In the genomic region with DNA sequence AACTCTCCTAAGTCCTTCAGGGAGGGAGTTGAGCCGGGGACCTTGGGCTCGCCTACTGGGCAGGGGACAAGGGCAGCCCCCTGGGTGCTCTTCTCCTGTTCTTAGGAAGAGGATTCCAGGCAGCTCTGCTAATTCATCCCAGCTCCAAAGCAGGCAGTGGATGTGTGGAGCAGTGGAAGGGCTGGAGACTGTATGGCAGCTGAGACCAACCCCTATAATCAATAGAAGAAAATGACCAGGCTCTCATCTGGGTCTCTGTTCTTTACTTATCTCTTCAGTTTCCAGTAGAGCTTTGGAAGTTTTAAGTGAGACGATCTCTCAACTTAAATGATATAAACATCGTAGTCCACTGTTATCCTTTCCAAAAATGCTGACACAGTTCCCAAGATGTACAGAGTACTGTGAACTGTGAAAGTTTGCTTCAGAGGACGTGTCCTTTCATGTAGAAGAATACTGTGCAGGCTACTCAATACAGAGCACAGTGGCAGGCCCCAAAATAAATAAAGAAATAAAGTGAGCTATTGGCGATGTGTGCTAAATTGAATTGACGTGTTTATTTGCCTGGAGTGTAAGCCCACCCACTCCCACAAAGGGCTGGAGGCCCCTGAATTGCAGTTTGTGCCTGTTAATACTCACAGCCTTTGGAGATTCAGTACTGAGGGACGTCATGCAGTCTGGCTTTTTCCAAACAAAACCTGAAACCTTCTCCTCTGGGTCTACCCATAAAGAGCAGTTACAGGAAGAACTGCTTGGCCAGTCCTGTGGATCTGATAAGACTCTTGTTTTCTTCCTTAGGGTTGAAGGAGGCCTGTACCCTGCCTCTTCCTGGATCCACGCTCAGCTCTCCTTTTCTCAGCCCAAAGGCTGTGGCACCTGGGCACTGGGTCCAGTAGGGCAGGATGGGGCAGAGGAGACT, we compare ENCODE assay signal across 12 cellular contexts.
A peak's percentile ranks its signal among the peaks of the same experiment; 100 is the strongest.
DNase-seq lines count a peak whose midpoint lies in the region; TF ChIP-seq lines count a peak whose summit lies in the region.
"Had no signal": no experiment of that assay in that cellular context is flagged by ENCODE, and none has a peak within 500 bp of the region (broad histone marks: within the 10 kb centered on the region; RNA-seq: fewer than 3 reads in every experiment).

No MANE protein-coding gene starts in this region.

- no peaks in the 10 kb centered on the region for H3K27me3 ChIP-seq in HUES64 (ENCODE audit: insufficient read depth, low read length)
- no peaks in the 10 kb centered on the region for H3K27me3 ChIP-seq in ectodermal cell (ENCODE audit: control insufficient read depth, insufficient read depth, low read length, poor library complexity, severe bottlenecking)
- no peaks in the 10 kb centered on the region for H3K27me3 ChIP-seq in thyroid gland

- no peak overlapping the region for H3K4me3 Mint-ChIP-seq in mesothelial cell of epicardium
- no peak overlapping the region for H3K4me3 Mint-ChIP-seq in activated T-helper 2 cell treated with anti-CD3 and anti-CD28 coated beads, Interferon-gamma antibody, Interleukin-2, Interleukin-4, amounts not matched to agents 10 μg/mL and 5 μg/mL and 100 μg/mL, durations not matched to agents 14 hours and 24 hours and 36 hours (ENCODE audit: low read depth)
- H3K4me3 Mint-ChIP-seq: memory B cell had no signal

- H3K9me3 ChIP-seq in HUES64 (ENCODE audit: insufficient read depth, low read depth, low read length) (no peaks in the 10 kb centered on the region), ectodermal cell (ENCODE audit: control insufficient read depth, low read length) (no peaks in the 10 kb centered on the region), thyroid gland (no peaks in the 10 kb centered on the region)

- peaks cover 10% of the 10 kb centered on the region for H3K4me1 Mint-ChIP-seq in mesothelial cell of epicardium
- H3K4me1 Mint-ChIP-seq in activated T-helper 2 cell treated with anti-CD3 and anti-CD28 coated beads, Interferon-gamma antibody, Interleukin-2, Interleukin-4, amounts not matched to agents 10 μg/mL and 5 μg/mL and 100 μg/mL, durations not matched to agents 14 hours and 24 hours and 36 hours (ENCODE audit: low read depth) = no peaks in the 10 kb centered on the region
- H3K4me1 Mint-ChIP-seq: memory B cell had no signal

- intact Hi-C loops in thyroid gland (cut with DNase I) = no loop called here
- intact Hi-C loops in activated T-helper 2 cell treated with anti-CD3 and anti-CD28 coated beads, Interferon-gamma antibody, Interleukin-2, Interleukin-4, amounts not matched to agents 10 μg/mL and 5 μg/mL and 100 μg/mL, durations not matched to agents 14 hours and 24 hours and 36 hours (cut with micrococcal nuclease) = no loop called here

- H3K9ac ChIP-seq in HUES64 (ENCODE audit: low read depth, low read length) = no peak overlapping the region; the same call in 1 of the 2 replicates

- no peak overlapping the region for H3K4me3 ChIP-seq in HUES64 (ENCODE audit: low read length)
- H3K4me3 ChIP-seq in ectodermal cell (ENCODE audit: insufficient read depth, low read depth, low read length) = no peak overlapping the region
- no peak overlapping the region for H3K4me3 ChIP-seq in thyroid gland (replicated peaks in 1 of 3)

- no peaks in the 10 kb centered on the region for H3K36me3 ChIP-seq in HUES64 (ENCODE audit: insufficient read depth, low read length)
- no peaks in the 10 kb centered on the region for H3K36me3 ChIP-seq in ectodermal cell (ENCODE audit: control insufficient read depth, insufficient read depth, low read length)
- no peaks in the 10 kb centered on the region for H3K36me3 ChIP-seq in thyroid gland

- H3K4me1 ChIP-seq in HUES64 (ENCODE audit: insufficient read depth, low read length) (peaks cover 16% of the 10 kb centered on the region), ectodermal cell (ENCODE audit: control insufficient read depth, insufficient read depth, low read length) (peaks cover 17% of the 10 kb centered on the region), thyroid gland (peaks cover 19 to 24% of the 10 kb centered on the region in 2 donors)

- TF ChIP-seq CTCF in mesothelial cell of epicardium (IDR thresholded peaks at IDR 0.05; ENCODE audit: unreplicated experiment) = no peak
- TF ChIP-seq CTCF in thyroid gland (IDR thresholded peaks at IDR 0.05) = no peak

- TF ChIP-seq POLR2A in thyroid gland (IDR thresholded peaks at IDR 0.05) = peak in 1 of 2 donors; percentile 22

- WGBS in HUES64 = 92% methylated on average over 9 of the region's 9 CpGs
- WGBS in ectodermal cell, 2 experiments = 84 to 85% methylated on average over 9 of the region's 9 CpGs
- WGBS in thyroid gland, 2 donors = 45 to 67% methylated on average over 9 of the region's 9 CpGs

- H3K36me3 Mint-ChIP-seq in mesothelial cell of epicardium = no peaks in the 10 kb centered on the region
- H3K36me3 Mint-ChIP-seq in activated T-helper 2 cell treated with anti-CD3 and anti-CD28 coated beads, Interferon-gamma antibody, Interleukin-2, Interleukin-4, amounts not matched to agents 10 μg/mL and 5 μg/mL and 100 μg/mL, durations not matched to agents 14 hours and 24 hours and 36 hours (ENCODE audit: low read depth) = no peaks in the 10 kb centered on the region
- H3K36me3 Mint-ChIP-seq: memory B cell had no signal

- DNase-seq in mesothelial cell of epicardium (ENCODE audit: low spot score in 2 of 2, unreplicated experiment in 2 of 2) (no peak), thyroid gland (peak; percentile 22 to 26), NCI-H1436 (lab: John Stamatoyannopoulos, UW) (no peak), COLO668 (lab: John Stamatoyannopoulos, UW; ENCODE audit: unreplicated experiment) (no peak), NCI-H2029 (lab: John Stamatoyannopoulos, UW) (no peak)
- DNase-seq in activated T-helper 2 cell treated with anti-CD3 and anti-CD28 coated beads, Interferon-gamma antibody, Interleukin-2, Interleukin-4, amounts not matched to agents 10 μg/mL and 5 μg/mL and 100 μg/mL, durations not matched to agents 14 hours and 24 hours and 36 hours (ENCODE audit: low spot score) = no peak
- DNase-seq: activated CD8-positive, alpha-beta memory T cell treated with anti-CD3 and anti-CD28 coated beads, Interleukin-2, amount 50 U/mL, for 48 hours; effector memory CD4-positive, alpha-beta T cell; NCI-H187 had no signal

- peak overlapping the region; percentile 48; the same call in 1 of the 2 replicates for H3K27ac ChIP-seq in HUES64 (ENCODE audit: low read depth, low read length)
- H3K27ac ChIP-seq in ectodermal cell (ENCODE audit: insufficient read depth, low read depth, low read length, poor library complexity, severe bottlenecking) = peak overlapping the region; percentile 55
- peak overlapping the region; percentile 55 to 85 (median 78) for H3K27ac ChIP-seq in thyroid gland

- no peaks in the 10 kb centered on the region for H3K27me3 Mint-ChIP-seq in mesothelial cell of epicardium (ENCODE audit: low read depth)
- H3K27me3 Mint-ChIP-seq in activated T-helper 2 cell treated with anti-CD3 and anti-CD28 coated beads, Interferon-gamma antibody, Interleukin-2, Interleukin-4, amounts not matched to agents 10 μg/mL and 5 μg/mL and 100 μg/mL, durations not matched to agents 14 hours and 24 hours and 36 hours (ENCODE audit: low read depth) = no peaks in the 10 kb centered on the region

- H3K9me3 Mint-ChIP-seq in mesothelial cell of epicardium = no peaks in the 10 kb centered on the region
- H3K9me3 Mint-ChIP-seq in activated T-helper 2 cell treated with anti-CD3 and anti-CD28 coated beads, Interferon-gamma antibody, Interleukin-2, Interleukin-4, amounts not matched to agents 10 μg/mL and 5 μg/mL and 100 μg/mL, durations not matched to agents 14 hours and 24 hours and 36 hours = no peaks in the 10 kb centered on the region

- peak overlapping the region; percentile 73 for H3K27ac Mint-ChIP-seq in mesothelial cell of epicardium
- H3K27ac Mint-ChIP-seq in activated T-helper 2 cell treated with anti-CD3 and anti-CD28 coated beads, Interferon-gamma antibody, Interleukin-2, Interleukin-4, amounts not matched to agents 10 μg/mL and 5 μg/mL and 100 μg/mL, durations not matched to agents 14 hours and 24 hours and 36 hours = no peak overlapping the region
- H3K27ac Mint-ChIP-seq: memory B cell had no signal

Comparison
In these comparisons a context has a peak if more than half of its experiments do, and no peak if none do; other contexts are left out.
1. DNase-seq: peak in thyroid gland (2 of 2); none in mesothelial cell of epicardium (0 of 2), NCI-H1436 (single experiment), activated T-helper 2 cell treated with anti-CD3 and anti-CD28 coated beads, Interferon-gamma antibody, Interleukin-2, Interleukin-4, amounts not matched to agents 10 μg/mL and 5 μg/mL and 100 μg/mL, durations not matched to agents 14 hours and 24 hours and 36 hours (single experiment), COLO668 (single experiment) and NCI-H2029 (single experiment).
2. Peak in every context shown above with its lines, with median percentiles within 50 percentile points of each other: H3K27ac ChIP-seq.